ENCODE assay signal across 24 cellular contexts in the genomic region with DNA sequence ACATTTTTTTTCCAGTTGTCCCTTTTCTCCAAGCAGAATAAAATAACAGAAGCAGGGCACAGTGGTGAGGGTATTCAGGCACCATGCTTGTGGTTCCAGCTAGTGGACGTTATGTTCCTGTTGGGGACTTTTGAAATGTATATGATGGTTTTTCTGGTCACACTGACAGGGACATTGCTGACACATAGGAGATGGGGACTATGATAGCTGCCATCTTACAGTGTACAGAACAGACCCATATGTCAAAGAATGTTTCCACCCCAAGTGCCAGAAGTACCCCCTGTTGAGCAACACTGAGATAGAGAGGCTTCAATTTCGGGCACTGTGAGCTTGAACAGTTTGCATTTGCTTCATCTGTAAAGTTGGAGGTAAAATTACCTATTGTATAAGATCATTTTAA.
"Had no signal": no experiment of that assay in that cellular context is flagged by ENCODE, and none has a peak within 500 bp of the region (broad histone marks: within the 10 kb centered on the region; RNA-seq: fewer than 3 reads in every experiment).

No MANE protein-coding gene starts in this region.

- H3K27me3 Mint-ChIP-seq: activated CD8-positive, alpha-beta memory T cell treated with anti-CD3 and anti-CD28 coated beads, Interleukin-2, amount 10 ng/mL, durations not matched to agents 7 days and 5 days; activated naive CD4-positive, alpha-beta T cell treated with anti-CD3 and anti-CD28 coated beads, Interleukin-2, amount 10 ng/mL, durations not matched to agents 7 days and 5 days; activated naive CD8-positive, alpha-beta T cell treated with anti-CD3 and anti-CD28 coated beads, Interleukin-2, amount 10 ng/mL, durations not matched to agents 7 days and 5 days had no signal

- DNase-seq: activated CD4-positive, alpha-beta T cell treated with anti-CD3 and anti-CD28 coated beads for 48 hours; activated CD4-positive, alpha-beta T cell treated with anti-CD3 and anti-CD28 coated beads, Interleukin-2, amount 50 U/mL, for 48 hours; activated CD4-positive, CD25-positive, alpha-beta regulatory T cell treated with anti-CD3 and anti-CD28 coated beads, Interleukin-2, amount 50 U/mL, for 72 hours; activated CD8-positive, alpha-beta memory T cell treated with anti-CD3 and anti-CD28 coated beads, Interleukin-2, amount 10 ng/mL, durations not matched to agents 7 days and 5 days; activated gamma-delta T cell treated with Interleukin-2 at 50 U/mL for 16 hours; activated naive CD4-positive, alpha-beta T cell treated with anti-CD3 and anti-CD28 coated beads, Interleukin-2, amount 10 ng/mL, durations not matched to agents 7 days and 5 days; activated naive CD8-positive, alpha-beta T cell treated with anti-CD3 and anti-CD28 coated beads, Interleukin-2, amount 10 ng/mL, durations not matched to agents 7 days and 5 days; activated T-cell treated with anti-CD3 and anti-CD28 coated beads, Interleukin-2, amount 50 U/mL, for 4 hours; aorta; caudate nucleus; MM.1S; NCI-H1105 treated with DMSO at 0.1 percent for 48 hours; NCI-H1436 treated with DMSO at 0.1 percent for 48 hours; NCI-H187; NCI-H2081; NCI-H524; OCI-M1; RPMI8226 had no signal

- H3K4me3 Mint-ChIP-seq: activated CD8-positive, alpha-beta memory T cell treated with anti-CD3 and anti-CD28 coated beads, Interleukin-2, amount 10 ng/mL, durations not matched to agents 7 days and 5 days; activated naive CD4-positive, alpha-beta T cell treated with anti-CD3 and anti-CD28 coated beads, Interleukin-2, amount 10 ng/mL, durations not matched to agents 7 days and 5 days; activated naive CD8-positive, alpha-beta T cell treated with anti-CD3 and anti-CD28 coated beads, Interleukin-2, amount 10 ng/mL, durations not matched to agents 7 days and 5 days; activated T-cell treated with anti-CD3 and anti-CD28 coated beads, Interleukin-2, amount 50 U/mL, for 4 hours; WTC11 had no signal

- H3K27ac Mint-ChIP-seq: activated CD8-positive, alpha-beta memory T cell treated with anti-CD3 and anti-CD28 coated beads, Interleukin-2, amount 10 ng/mL, durations not matched to agents 7 days and 5 days; activated naive CD4-positive, alpha-beta T cell treated with anti-CD3 and anti-CD28 coated beads, Interleukin-2, amount 10 ng/mL, durations not matched to agents 7 days and 5 days; activated naive CD8-positive, alpha-beta T cell treated with anti-CD3 and anti-CD28 coated beads, Interleukin-2, amount 10 ng/mL, durations not matched to agents 7 days and 5 days; activated T-helper 2 cell treated with anti-CD3 and anti-CD28 coated beads, Interferon-gamma antibody, Interleukin-2, Interleukin-4, amounts not matched to agents 10 μg/mL and 5 μg/mL and 100 μg/mL, durations not matched to agents 14 hours and 24 hours and 36 hours; WTC11 had no signal

- H3K36me3 Mint-ChIP-seq: WTC11 had no signal

- ATAC-seq: activated CD8-positive, alpha-beta memory T cell treated with anti-CD3 and anti-CD28 coated beads, Interleukin-2, amount 10 ng/mL, durations not matched to agents 7 days and 5 days; activated T-cell treated with anti-CD3 and anti-CD28 coated beads, Interleukin-2, amount 50 U/mL, for 4 hours; Panc1; Right ventricle myocardium inferior; WTC11 had no signal

- H3K4me3 ChIP-seq: breast epithelium, SK-N-MC had no signal

- H3K9me3 Mint-ChIP-seq: activated T-cell treated with anti-CD3 and anti-CD28 coated beads, Interleukin-2, amount 50 U/mL, for 4 hours; activated T-helper 2 cell treated with anti-CD3 and anti-CD28 coated beads, Interferon-gamma antibody, Interleukin-2, Interleukin-4, amounts not matched to agents 10 μg/mL and 5 μg/mL and 100 μg/mL, durations not matched to agents 14 hours and 24 hours and 36 hours; WTC11 had no signal
